8 cellular contexts compared by ENCODE assay signal in genomic region chr13:43058318-43058674, GRCh38. TPM values are rescaled to one million over a fixed set of nuclear protein-coding genes. Genes with fewer than 3 reads are reported as not detected.
DNase-seq lines count a peak whose midpoint lies in the region; ATAC-seq lines count a peak whose summit lies in the region.

No MANE protein-coding gene starts in this region.

- no peak overlapping the region for H3K4me3 Mint-ChIP-seq in activated CD4-positive, alpha-beta T cell treated with anti-CD3 and anti-CD28 coated beads, Interleukin-2, amount 10 ng/mL, durations not matched to agents 7 days and 5 days

- DNase-seq in COLO829 (ENCODE audit: low spot score): peak; percentile 39
- peak; percentile 14 for DNase-seq in activated CD4-positive, alpha-beta T cell treated with anti-CD3 and anti-CD28 coated beads, Interleukin-2, amount 10 ng/mL, durations not matched to agents 7 days and 5 days
- DNase-seq in left ventricle myocardium superior: no peak
- DNase-seq in UCSD-AML1 (lab: John Stamatoyannopoulos, UW; ENCODE audit: unreplicated experiment): no peak
- no peak for DNase-seq in ACHN
- no peak for DNase-seq in NCI-H1048 (lab: John Stamatoyannopoulos, UW)
- DNase-seq in anterior cingulate cortex (lab: John Stamatoyannopoulos, UW): no peak

- no peaks in the 10 kb centered on the region for H3K27me3 Mint-ChIP-seq in activated CD4-positive, alpha-beta T cell treated with anti-CD3 and anti-CD28 coated beads, Interleukin-2, amount 10 ng/mL, durations not matched to agents 7 days and 5 days

- H3K9me3 Mint-ChIP-seq in activated CD4-positive, alpha-beta T cell treated with anti-CD3 and anti-CD28 coated beads, Interleukin-2, amount 10 ng/mL, durations not matched to agents 7 days and 5 days: peaks cover 6% of the 10 kb centered on the region

- peak overlapping the region; percentile 82 for H3K27ac Mint-ChIP-seq in activated CD4-positive, alpha-beta T cell treated with anti-CD3 and anti-CD28 coated beads, Interleukin-2, amount 10 ng/mL, durations not matched to agents 7 days and 5 days

- POLR2A ChIA-PET in activated CD4-positive, alpha-beta T cell treated with anti-CD3 and anti-CD28 coated beads, Interleukin-2, amount 10 ng/mL, durations not matched to agents 7 days and 5 days (lab: Charles Lee): interaction anchor here (1.2 kb wide), 1 partner anchor 11 kb away, joined by 3 read pairs; no protein-coding TSS in a partner anchor

- in situ Hi-C loops in ACHN (cut with HindIII; ENCODE audit: low pct_ligation_motif_present, low pct_unique_long_range_greater_than_20kb, low sequenced_read_pairs): no loop called here

- CTCF ChIA-PET in activated CD4-positive, alpha-beta T cell treated with anti-CD3 and anti-CD28 coated beads, Interleukin-2, amount 10 ng/mL, durations not matched to agents 7 days and 5 days (lab: Charles Lee): interaction anchor here (0.8 to 1.6 kb wide), 5 partner anchors 11 to 1421 kb away, joined by 3 to 5 read pairs (median 3); partner anchors contain the start of gene EPSTI1

- intact Hi-C loops in left ventricle myocardium superior (cut with micrococcal nuclease): no loop called here

- peaks cover 30% of the 10 kb centered on the region for H3K36me3 Mint-ChIP-seq in activated CD4-positive, alpha-beta T cell treated with anti-CD3 and anti-CD28 coated beads, Interleukin-2, amount 10 ng/mL, durations not matched to agents 7 days and 5 days (ENCODE audit: low read depth)

- H3K4me1 Mint-ChIP-seq in activated CD4-positive, alpha-beta T cell treated with anti-CD3 and anti-CD28 coated beads, Interleukin-2, amount 10 ng/mL, durations not matched to agents 7 days and 5 days: peaks cover 46% of the 10 kb centered on the region

- ATAC-seq in HG02885 (IDR thresholded peaks at IDR 0.05; ENCODE audit: poor library complexity, unreplicated experiment) (peak; percentile 60), left ventricle myocardium superior (peak; percentile 44)

RNA-seq across cellular contexts. Expression of gene DNAJC15, which starts 34.9 kb away (rescaled TPM):
- total RNA-seq in activated CD4-positive, alpha-beta T cell treated with anti-CD3 and anti-CD28 coated beads, Interleukin-2, amount 10 ng/mL, durations not matched to agents 7 days and 5 days: 10 to 100 TPM; 12.5 to 18.5 TPM
- total RNA-seq in left ventricle myocardium superior: 26.6 TPM

Comparison
In these comparisons a context has a peak if more than half of its experiments do, and no peak if none do; other contexts are left out.
1. DNase-seq: peak in COLO829 (single experiment) and activated CD4-positive, alpha-beta T cell treated with anti-CD3 and anti-CD28 coated beads, Interleukin-2, amount 10 ng/mL, durations not matched to agents 7 days and 5 days (single experiment); none in left ventricle myocardium superior (single experiment), UCSD-AML1 (single experiment), ACHN (single experiment), NCI-H1048 (single experiment) and anterior cingulate cortex (0 of 58).